ENCODE assay signal across 26 cellular contexts in the genomic region with DNA sequence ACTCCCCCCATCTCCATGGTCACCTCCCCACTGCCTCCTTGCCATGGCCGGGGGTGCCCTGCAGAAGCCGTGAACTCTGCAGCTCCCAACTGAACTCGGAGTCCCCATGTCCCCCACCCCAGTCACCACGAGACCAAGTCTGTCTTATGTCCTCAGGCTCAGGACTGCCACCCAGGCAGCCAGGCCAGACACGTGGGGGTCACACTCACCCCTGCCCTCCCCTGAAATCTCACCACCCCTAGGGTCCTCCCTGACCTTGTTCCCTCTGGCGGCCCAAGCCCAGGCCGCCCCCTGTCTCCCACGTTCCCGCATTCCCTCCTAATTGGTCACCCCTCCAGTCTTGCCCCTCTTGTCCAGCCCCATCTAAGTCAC. TPM values are rescaled to one million over a fixed set of nuclear protein-coding genes. Genes with fewer than 3 reads are reported as not detected.
DNase-seq lines count a peak whose midpoint lies in the region; ATAC-seq and TF ChIP-seq lines count a peak whose summit lies in the region.
"Had no signal": no experiment of that assay in that cellular context is flagged by ENCODE, and none has a peak within 500 bp of the region (broad histone marks: within the 10 kb centered on the region; RNA-seq: fewer than 3 reads in every experiment).

No MANE protein-coding gene starts in this region.

- POLR2A ChIA-PET in activated CD4-positive, alpha-beta T cell treated with anti-CD3 and anti-CD28 coated beads, Interleukin-2, amount 10 ng/mL, durations not matched to agents 7 days and 5 days (lab: Charles Lee) = no interaction called here

- no peak for ATAC-seq in left ventricle myocardium superior
- ATAC-seq in left cardiac atrium = no peak
- no peak for ATAC-seq in right lobe of liver
- no peak for ATAC-seq in aorta (ENCODE audit: low FRiP score)
- ATAC-seq in GM18502 (IDR thresholded peaks at IDR 0.05; ENCODE audit: poor library complexity, unreplicated experiment) = no peak

- no peaks in the 10 kb centered on the region for H3K36me3 ChIP-seq in right lobe of liver
- no peaks in the 10 kb centered on the region for H3K36me3 ChIP-seq in aorta (ENCODE audit: control insufficient read depth in 1 of 2, insufficient read depth in 2 of 2, low read length in 1 of 2)
- H3K36me3 ChIP-seq: BE2C had no signal

- TF ChIP-seq POLR2A in right lobe of liver (IDR thresholded peaks at IDR 0.05) = no peak

- H3K4me3 Mint-ChIP-seq in activated CD4-positive, alpha-beta T cell treated with anti-CD3 and anti-CD28 coated beads, Interleukin-2, amount 10 ng/mL, durations not matched to agents 7 days and 5 days = no peak overlapping the region
- H3K4me3 Mint-ChIP-seq: CD14-positive monocyte had no signal

- no peaks in the 10 kb centered on the region for H3K36me3 Mint-ChIP-seq in activated CD4-positive, alpha-beta T cell treated with anti-CD3 and anti-CD28 coated beads, Interleukin-2, amount 10 ng/mL, durations not matched to agents 7 days and 5 days (ENCODE audit: low read depth)
- H3K36me3 Mint-ChIP-seq: CD14-positive monocyte; CD8-positive, alpha-beta memory T cell had no signal

- H3K4me1 ChIP-seq in right lobe of liver = no peaks in the 10 kb centered on the region
- H3K4me1 ChIP-seq in aorta (ENCODE audit: control insufficient read depth in 1 of 2, insufficient read depth in 2 of 2, low read length in 2 of 2) = no peaks in the 10 kb centered on the region
- H3K4me1 ChIP-seq: BE2C had no signal

- H3K27ac ChIP-seq in right lobe of liver = no peak overlapping the region
- no peak overlapping the region for H3K27ac ChIP-seq in aorta (ENCODE audit: low read depth in 1 of 2, low read length in 2 of 2)
- H3K27ac ChIP-seq: 22Rv1, HL-60 had no signal

- no peaks in the 10 kb centered on the region for H3K9me3 Mint-ChIP-seq in activated CD4-positive, alpha-beta T cell treated with anti-CD3 and anti-CD28 coated beads, Interleukin-2, amount 10 ng/mL, durations not matched to agents 7 days and 5 days
- H3K9me3 Mint-ChIP-seq: CD14-positive monocyte; CD8-positive, alpha-beta memory T cell had no signal

- H3K4me1 Mint-ChIP-seq in activated CD4-positive, alpha-beta T cell treated with anti-CD3 and anti-CD28 coated beads, Interleukin-2, amount 10 ng/mL, durations not matched to agents 7 days and 5 days = peaks cover 19% of the 10 kb centered on the region

- H3K27me3 ChIP-seq in right lobe of liver (no peaks in the 10 kb centered on the region), aorta (ENCODE audit: control insufficient read depth in 1 of 2, insufficient read depth in 2 of 2, low read length in 1 of 2) (no peaks in the 10 kb centered on the region)
- H3K27me3 ChIP-seq: BE2C had no signal

- WGBS in right lobe of liver (ENCODE audit: insufficient coverage, low coverage, low lambda C conversion rate, missing lambda C conversion rate) = 63% methylated on average over 9 of the region's 9 CpGs
- 74 to 87% methylated on average over 9 of the region's 9 CpGs for whole genome bisulfite sequencing in aorta, 2 donors

- CTCF ChIA-PET in activated CD4-positive, alpha-beta T cell treated with anti-CD3 and anti-CD28 coated beads, Interleukin-2, amount 10 ng/mL, durations not matched to agents 7 days and 5 days (lab: Charles Lee) = interaction anchor here (1.0 kb wide), 1 partner anchor 12 kb away, joined by 3 read pairs; no protein-coding TSS in a partner anchor

- TF ChIP-seq CTCF in right lobe of liver (IDR thresholded peaks at IDR 0.05) = no peak

- H3K27ac Mint-ChIP-seq in activated CD4-positive, alpha-beta T cell treated with anti-CD3 and anti-CD28 coated beads, Interleukin-2, amount 10 ng/mL, durations not matched to agents 7 days and 5 days = peak overlapping the region; percentile 50

- no peak for DNase-seq in activated CD4-positive, alpha-beta T cell treated with anti-CD3 and anti-CD28 coated beads, Interleukin-2, amount 10 ng/mL, durations not matched to agents 7 days and 5 days
- no peak for DNase-seq in activated CD4-positive, alpha-beta T cell treated with anti-CD3 and anti-CD28 coated beads for 4 hours
- peak; percentile 6 for DNase-seq in left ventricle myocardium superior
- DNase-seq in left cardiac atrium = no peak
- peak in 2 of 3 donors; percentile 14 to 48 for DNase-seq in right lobe of liver
- peak; percentile 40 to 60 for DNase-seq in aorta
- DNase-seq in DMS79 treated with DMSO at 0.1 percent for 48 hours (lab: John Stamatoyannopoulos, UW) = no peak
- DNase-seq: BE2C; CD8-positive, alpha-beta memory T cell; DMS 273 treated with DMSO at 0.1 percent for 48 hours; DND-41; HCEC 1CT; NCI-H1048; NCI-H1417; NCI-H1694; NCI-H2029 treated with DMSO at 0.1 percent for 48 hours; NCI-H2227 treated with DMSO at 0.1 percent for 48 hours; NCI-H526 treated with DMSO at 0.1 percent for 48 hours; RPMI8226; SHP77 treated with DMSO at 0.1 percent for 48 hours had no signal

- H3K4me3 ChIP-seq in right lobe of liver (no peak overlapping the region), aorta (ENCODE audit: low read length in 2 of 2) (no peak overlapping the region)

- H3K9me3 ChIP-seq in right lobe of liver (no peaks in the 10 kb centered on the region), aorta (ENCODE audit: control insufficient read depth, low read length) (no peaks in the 10 kb centered on the region)
- H3K9me3 ChIP-seq: BE2C had no signal

- intact Hi-C loops in left ventricle myocardium superior (cut with micrococcal nuclease) (no loop called here), left cardiac atrium (cut with DNase I) (loop anchor here (5.0 to 10.0 kb wide), 2 partner anchors 188 to 190 kb away; no protein-coding TSS in a partner anchor), right lobe of liver (cut with DNase I) (no loop called here), aorta (cut with DNase I) (loop anchor here (10.0 kb wide), 1 partner anchor 188 kb away; no protein-coding TSS in a partner anchor)

- H3K27me3 Mint-ChIP-seq in activated CD4-positive, alpha-beta T cell treated with anti-CD3 and anti-CD28 coated beads, Interleukin-2, amount 10 ng/mL, durations not matched to agents 7 days and 5 days = peaks cover 20% of the 10 kb centered on the region

RNA-seq across cellular contexts. Expression of a gene that starts 11.0 kb away (rescaled TPM):
- not detected for total RNA-seq in activated CD4-positive, alpha-beta T cell treated with anti-CD3 and anti-CD28 coated beads, Interleukin-2, amount 10 ng/mL, durations not matched to agents 7 days and 5 days
- total RNA-seq in left ventricle myocardium superior (not detected), left cardiac atrium (not detected), right lobe of liver (not detected), aorta (not detected)
- 1 to 10 TPM in 1 of 2 donors, not detected in 1; 2.5 TPM for polyA plus RNA-seq in aorta
- total RNA-seq: CD8-positive, alpha-beta memory T cell; H1; NCI-H460 had no signal
- polyA plus RNA-seq: CD14-positive monocyte; CD8-positive, alpha-beta memory T cell; H1 had no signal

RNA-seq across cellular contexts. Expression of a gene that starts 19.9 kb away (rescaled TPM):
- total RNA-seq in activated CD4-positive, alpha-beta T cell treated with anti-CD3 and anti-CD28 coated beads, Interleukin-2, amount 10 ng/mL, durations not matched to agents 7 days and 5 days = not detected
- not detected for total RNA-seq in left ventricle myocardium superior
- total RNA-seq in left cardiac atrium = not detected
- not detected for total RNA-seq in right lobe of liver
- total RNA-seq in aorta = not detected
- polyA plus RNA-seq in aorta = under 1 TPM in 1 of 2 donors, not detected in 1; 0.38 TPM
- total RNA-seq: CD8-positive, alpha-beta memory T cell; H1; NCI-H460 had no signal
- polyA plus RNA-seq: CD14-positive monocyte; CD8-positive, alpha-beta memory T cell; H1 had no signal

Comparison
In these comparisons a context has a peak if more than half of its experiments do, and no peak if none do; other contexts are left out.
1. DNase-seq: peak in left ventricle myocardium superior (single experiment), right lobe of liver (2 of 3) and aorta (2 of 2); none in activated CD4-positive, alpha-beta T cell treated with anti-CD3 and anti-CD28 coated beads, Interleukin-2, amount 10 ng/mL, durations not matched to agents 7 days and 5 days (single experiment), activated CD4-positive, alpha-beta T cell treated with anti-CD3 and anti-CD28 coated beads for 4 hours (0 of 2), left cardiac atrium (single experiment) and DMS79 treated with DMSO at 0.1 percent for 48 hours (single experiment).
2. intact Hi-C loops: an anchor here in left cardiac atrium (5.0 to 10.0 kb wide) and aorta (10.0 kb wide); none called in left ventricle myocardium superior and right lobe of liver.